Comparison of ENCODE assay signal across 8 cellular contexts in genomic region chr5:139650689-139651501, GRCh38. TPM values are rescaled to one million over a fixed set of nuclear protein-coding genes. Genes with fewer than 3 reads are reported as not detected.
DNase-seq lines count a peak whose midpoint lies in the region; ATAC-seq and TF ChIP-seq lines count a peak whose summit lies in the region.

No MANE protein-coding gene starts in this region.

- H3K9me3 ChIP-seq in MG63: no peaks in the 10 kb centered on the region
- no peaks in the 10 kb centered on the region for H3K9me3 ChIP-seq in lower lobe of right lung
- H3K9me3 ChIP-seq in thoracic aorta: no peaks in the 10 kb centered on the region

- H3K4me3 ChIP-seq in MG63: peak overlapping the region; percentile 98
- H3K4me3 ChIP-seq in choroid plexus epithelial cell (ENCODE audit: low read depth, low read length): peak overlapping the region; percentile 82
- peak overlapping the region; percentile 94 for H3K4me3 ChIP-seq in lower lobe of right lung
- H3K4me3 ChIP-seq in thoracic aorta: peak overlapping the region; percentile 90

- TF ChIP-seq CTCF in choroid plexus epithelial cell (conservative IDR thresholded peaks at IDR 0.05; ENCODE audit: low read depth, low read length): no peak
- TF ChIP-seq CTCF in lower lobe of right lung (IDR thresholded peaks at IDR 0.05): no peak
- peak; percentile 2 for TF ChIP-seq CTCF in thoracic aorta (IDR thresholded peaks at IDR 0.05)

- intact Hi-C loops in lower lobe of right lung (cut with DNase I): no loop called here

- H3K4me1 ChIP-seq in lower lobe of right lung (peaks cover 79% of the 10 kb centered on the region), thoracic aorta (ENCODE audit: control insufficient read depth in 1 of 2, low read depth in 2 of 2) (peaks cover 51 to 71% of the 10 kb centered on the region in 2 donors)

- ATAC-seq in lower lobe of right lung (peak; percentile 33), thoracic aorta (ENCODE audit: insufficient number of reproducible peaks, low FRiP score, low read depth) (no peak), HG03039 (IDR thresholded peaks at IDR 0.05; ENCODE audit: unreplicated experiment) (no peak)

- peak overlapping the region; percentile 80 for H3K27ac ChIP-seq in lower lobe of right lung
- H3K27ac ChIP-seq in thoracic aorta: peak overlapping the region; percentile 95 to 99

- H3K27me3 ChIP-seq in MG63: no peaks in the 10 kb centered on the region
- H3K27me3 ChIP-seq in lower lobe of right lung (ENCODE audit: low read depth): no peaks in the 10 kb centered on the region
- no peaks in the 10 kb centered on the region for H3K27me3 ChIP-seq in thoracic aorta (replicated peaks; ENCODE audit: insufficient read depth)

- H3K36me3 ChIP-seq in MG63: peaks cover 44% of the 10 kb centered on the region
- no peaks in the 10 kb centered on the region for H3K36me3 ChIP-seq in lower lobe of right lung
- H3K36me3 ChIP-seq in thoracic aorta: no peaks in the 10 kb centered on the region

- DNase-seq in C1 segment of cervical spinal cord (lab: John Stamatoyannopoulos, UW): peak in 10 of 14 donors; percentile 65 to 92 (median 80)
- DNase-seq in MG63: peak; percentile 68
- peak; percentile 56 for DNase-seq in choroid plexus epithelial cell (ENCODE audit: low read depth)
- DNase-seq in lower lobe of right lung: peak; percentile 75
- no peak for DNase-seq in thoracic aorta (ENCODE audit: low spot score)
- DNase-seq in NOMO-1 treated with DMSO at 0.1 percent for 48 hours (lab: John Stamatoyannopoulos, UW; ENCODE audit: unreplicated experiment): no peak
- DNase-seq in activated gamma-delta T cell treated with Interleukin-2 at 50 U/mL for 16 hours: no peak

RNA-seq across cellular contexts. Expression of gene CXXC5, which starts 2.7 kb away (rescaled TPM):
- 133 and 193 TPM in 2 replicates for total RNA-seq in MG63 (2014; rRNA removed; shearing (Covaris generic); ENCODE audit: low replicate concordance)
- total RNA-seq in lower lobe of right lung (27.3 TPM), thoracic aorta (10 to 100 TPM; 58.5 to 62.5 TPM)

Comparison
In these comparisons a context has a peak if more than half of its experiments do, and no peak if none do; other contexts are left out.
1. DNase-seq: peak in C1 segment of cervical spinal cord (10 of 14), MG63 (single experiment), choroid plexus epithelial cell (single experiment) and lower lobe of right lung (single experiment); none in thoracic aorta (single experiment), NOMO-1 treated with DMSO at 0.1 percent for 48 hours (single experiment) and activated gamma-delta T cell treated with Interleukin-2 at 50 U/mL for 16 hours (single experiment).
2. ATAC-seq: peak in lower lobe of right lung (2 of 2); none in thoracic aorta (single experiment) and HG03039 (single experiment).
3. Peak in every context shown above with its lines, with median percentiles within 50 percentile points of each other: H3K4me3 ChIP-seq.